In genomic region chr2:57490746-57491145, GRCh38 we compare ENCODE assay signal across 16 cellular contexts.
"Had no signal": no experiment of that assay in that cellular context is flagged by ENCODE, and none has a peak within 500 bp of the region (broad histone marks: within the 10 kb centered on the region; RNA-seq: fewer than 3 reads in every experiment).

No MANE protein-coding gene starts in this region.

- H3K4me3 ChIP-seq: mucosa of descending colon, pancreas, sigmoid colon had no signal

- DNase-seq: activated CD4-positive, alpha-beta T cell treated with anti-CD3 and anti-CD28 coated beads for 1 hour; activated CD4-positive, alpha-beta T cell treated with anti-CD3 and anti-CD28 coated beads, Interleukin-2, amount 50 U/mL, for 48 hours; activated naive CD4-positive, alpha-beta T cell treated with Interleukin-2 at 50 U/mL for 16 hours; aorta; dermis blood vessel endothelial cell; effector memory CD8-positive, alpha-beta T cell; mucosa of descending colon; naive thymus-derived CD4-positive, alpha-beta T cell; pancreas; sigmoid colon; stimulated activated CD4-positive, alpha-beta T cell treated with anti-CD3 and anti-CD28 coated beads, Interleukin-12 subunit alpha, Interleukin-12 subunit beta, amount 100 ng/mL, for 4 hours; stimulated activated CD4-positive, alpha-beta T cell treated with anti-CD3 and anti-CD28 coated beads, Interleukin-2, amount 100 ng/mL, for 24 hours had no signal

- H3K4me1 Mint-ChIP-seq: activated T-helper 17 cell treated with anti-CD3 and anti-CD28 coated beads, Interleukin-2, amount 50 U/mL, for 72 hours; naive thymus-derived CD4-positive, alpha-beta T cell had no signal

- H3K4me3 Mint-ChIP-seq: activated T-helper 17 cell treated with anti-CD3 and anti-CD28 coated beads, Interleukin-2, amount 50 U/mL, for 72 hours; effector memory CD8-positive, alpha-beta T cell; naive thymus-derived CD4-positive, alpha-beta T cell had no signal

- H3K27me3 Mint-ChIP-seq: activated T-helper 17 cell treated with anti-CD3 and anti-CD28 coated beads, Interleukin-2, amount 50 U/mL, for 72 hours; effector memory CD8-positive, alpha-beta T cell; naive thymus-derived CD4-positive, alpha-beta T cell had no signal

- H3K36me3 ChIP-seq: pancreas, sigmoid colon had no signal

- H3K27ac Mint-ChIP-seq: activated T-helper 17 cell treated with anti-CD3 and anti-CD28 coated beads, Interleukin-2, amount 50 U/mL, for 72 hours; effector memory CD8-positive, alpha-beta T cell; naive thymus-derived CD4-positive, alpha-beta T cell had no signal

- H3K27ac ChIP-seq: pancreas, sigmoid colon, VCaP had no signal

- H3K4me1 ChIP-seq: pancreas, sigmoid colon had no signal

- FAIRE-seq: keratinocyte, pancreas had no signal

- ATAC-seq: activated T-helper 17 cell treated with anti-CD3 and anti-CD28 coated beads, Interleukin-2, amount 50 U/mL, for 72 hours; effector memory CD8-positive, alpha-beta T cell; left lobe of liver; mucosa of descending colon; naive thymus-derived CD4-positive, alpha-beta T cell; pancreas had no signal

- H3K9me3 ChIP-seq: mucosa of descending colon, pancreas, sigmoid colon had no signal

- H3K36me3 Mint-ChIP-seq: naive thymus-derived CD4-positive, alpha-beta T cell had no signal

- H3K27me3 ChIP-seq: pancreas, sigmoid colon had no signal
